Comparison of ENCODE assay signal across 28 cellular contexts in genomic region chr2:169041594-169041993, GRCh38. TPM values are rescaled to one million over a fixed set of nuclear protein-coding genes. Genes with fewer than 3 reads are reported as not detected.
"Had no signal": no experiment of that assay in that cellular context is flagged by ENCODE, and none has a peak within 500 bp of the region (broad histone marks: within the 10 kb centered on the region; RNA-seq: fewer than 3 reads in every experiment).

No MANE protein-coding gene starts in this region.

- H2AFZ ChIP-seq: parathyroid adenoma had no signal

- H3K27ac Mint-ChIP-seq: memory B cell; mesothelial cell of epicardium; naive B cell; natural killer cell treated with Interleukin-12 subunit alpha and Interleukin-12 subunit beta and Interleukin-15 and Interleukin-18, amount 100 ng/mL, for 72 hours; progenitor cell of endocrine pancreas; stimulated activated naive B cell treated with anti-CD40 and anti-IgM and Interleukin-4, amounts not matched to agents 10 μg/mL and 1 μg/mL and 100 μg/mL, for 72 hours; stimulated activated naive CD8-positive, alpha-beta T cell treated with anti-CD3 and anti-CD28 coated beads, Interleukin-15, Interleukin-2, amounts not matched to agents 100 ng/mL and 50 ng/mL, for 24 hours had no signal

- H3K4me3 ChIP-seq: colonic mucosa, esophagus squamous epithelium, lung, mucosa of descending colon, right lobe of liver, thoracic aorta, tibial nerve, upper lobe of left lung had no signal

- H3K4me3 Mint-ChIP-seq: memory B cell; mesothelial cell of epicardium; naive B cell; natural killer cell treated with Interleukin-12 subunit alpha and Interleukin-12 subunit beta and Interleukin-15 and Interleukin-18, amount 100 ng/mL, for 72 hours; neural crest cell; stimulated activated naive B cell treated with anti-CD40 and anti-IgM and Interleukin-4, amounts not matched to agents 10 μg/mL and 1 μg/mL and 100 μg/mL, for 72 hours; stimulated activated naive CD8-positive, alpha-beta T cell treated with anti-CD3 and anti-CD28 coated beads, Interleukin-15, Interleukin-2, amounts not matched to agents 100 ng/mL and 50 ng/mL, for 24 hours had no signal

- DNase-seq: colonic mucosa; dermis blood vessel endothelial cell; effector memory CD4-positive, alpha-beta T cell; erythroblast; esophagus squamous epithelium; kidney; mucosa of descending colon; naive B cell; right lobe of liver; small intestine; stimulated activated CD4-positive, alpha-beta T cell treated with anti-CD3 and anti-CD28 coated beads, Interleukin-15, amount 100 ng/mL, for 24 hours; stimulated activated CD4-positive, alpha-beta T cell treated with anti-CD3 and anti-CD28 coated beads, Interleukin-2, amount 100 ng/mL, for 48 hours; stimulated activated naive B cell treated with anti-CD40 and anti-IgM and Interleukin-4, amounts not matched to agents 10 μg/mL and 1 μg/mL and 100 μg/mL, for 72 hours; upper lobe of left lung had no signal

- H3K27me3 Mint-ChIP-seq: memory B cell; naive B cell; natural killer cell treated with Interleukin-12 subunit alpha and Interleukin-12 subunit beta and Interleukin-15 and Interleukin-18, amount 100 ng/mL, for 72 hours; progenitor cell of endocrine pancreas; stimulated activated naive B cell treated with anti-CD40 and anti-IgM and Interleukin-4, amounts not matched to agents 10 μg/mL and 1 μg/mL and 100 μg/mL, for 72 hours; stimulated activated naive CD8-positive, alpha-beta T cell treated with anti-CD3 and anti-CD28 coated beads, Interleukin-15, Interleukin-2, amounts not matched to agents 100 ng/mL and 50 ng/mL, for 24 hours had no signal

- FAIRE-seq: frontal cortex, kidney, small intestine, urothelium cell line had no signal

- H3K79me2 ChIP-seq: parathyroid adenoma had no signal

- H3K9ac ChIP-seq: parathyroid adenoma had no signal

- H3K27me3 ChIP-seq: colonic mucosa, esophagus squamous epithelium, right lobe of liver, tibial nerve, upper lobe of left lung had no signal

- H3K4me1 Mint-ChIP-seq: mesothelial cell of epicardium, neural crest cell had no signal

- H3K4me1 ChIP-seq: colonic mucosa, parathyroid adenoma, right lobe of liver, tibial nerve had no signal

- H3K36me3 ChIP-seq: colonic mucosa, esophagus squamous epithelium, right lobe of liver, thoracic aorta, tibial nerve, upper lobe of left lung had no signal

- ATAC-seq: left lobe of liver; mucosa of descending colon; natural killer cell treated with Interleukin-12 subunit alpha and Interleukin-12 subunit beta and Interleukin-15 and Interleukin-18, amount 100 ng/mL, for 72 hours; right lobe of liver; stimulated activated naive B cell treated with anti-CD40 and anti-IgM and Interleukin-4, amounts not matched to agents 10 μg/mL and 1 μg/mL and 100 μg/mL, for 72 hours had no signal

- H3K9me3 ChIP-seq: colonic mucosa, right lobe of liver, thoracic aorta, upper lobe of left lung had no signal

- H3K27ac ChIP-seq: colonic mucosa, esophagus squamous epithelium, parathyroid adenoma, right lobe of liver, thoracic aorta, tibial nerve, upper lobe of left lung had no signal

RNA-seq across cellular contexts. Expression of gene ABCB11, which starts 10.5 kb away (rescaled TPM):
- total RNA-seq: osteoblast, thoracic aorta had no signal

RNA-seq across cellular contexts. Expression of gene DHRS9, which starts 27.8 kb away (rescaled TPM):
- total RNA-seq: dermis blood vessel endothelial cell; natural killer cell treated with Interleukin-12 subunit alpha and Interleukin-12 subunit beta and Interleukin-15 and Interleukin-18, amount 100 ng/mL, for 72 hours; neural crest cell; osteoblast; progenitor cell of endocrine pancreas had no signal
